12 cellular contexts compared by ENCODE assay signal in the genomic region with DNA sequence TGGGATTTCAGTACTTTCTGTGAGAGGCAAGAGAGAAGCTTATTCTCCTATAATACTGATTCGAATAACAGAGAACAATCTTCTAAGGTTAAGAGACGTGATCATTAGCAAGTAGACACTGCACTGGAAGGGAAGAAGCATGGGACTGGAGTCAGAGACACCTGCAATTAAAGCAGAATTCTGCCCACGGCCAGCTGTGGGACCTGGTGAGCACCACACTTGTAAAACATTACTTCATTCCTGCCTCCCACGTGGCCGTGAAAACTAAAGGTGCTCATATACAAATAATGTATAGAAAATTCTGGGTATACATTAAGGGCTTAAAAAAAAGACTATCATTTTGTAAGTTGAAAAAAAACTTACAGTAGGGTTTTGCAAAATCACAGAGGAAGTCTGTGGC. TPM values are rescaled to one million over a fixed set of nuclear protein-coding genes. Genes with fewer than 3 reads are reported as not detected.
DNase-seq lines count a peak whose midpoint lies in the region; ATAC-seq and TF ChIP-seq lines count a peak whose summit lies in the region.
"Had no signal": no experiment of that assay in that cellular context is flagged by ENCODE, and none has a peak within 500 bp of the region (broad histone marks: within the 10 kb centered on the region; RNA-seq: fewer than 3 reads in every experiment).

No MANE protein-coding gene starts in this region.

- peak overlapping the region; percentile 96 for H3K27ac Mint-ChIP-seq in activated CD8-positive, alpha-beta memory T cell treated with anti-CD3 and anti-CD28 coated beads, Interleukin-2, amount 10 ng/mL, durations not matched to agents 7 days and 5 days
- peak overlapping the region in 1 of 2 donors; percentile 96 for H3K27ac Mint-ChIP-seq in effector memory CD8-positive, alpha-beta T cell

- no peaks in the 10 kb centered on the region for H3K9me2 ChIP-seq in OCI-LY1 (ENCODE audit: low read depth, low read length)

- in situ Hi-C loops in gastrocnemius medialis (cut with MboI; ENCODE audit: low sequenced_read_pairs in 4 of 4), result loop anchor here in 1 of 4 donors (5.0 kb wide), 1 partner anchor 358 kb away; no protein-coding TSS in a partner anchor

- peaks cover 48% of the 10 kb centered on the region for H3K36me3 ChIP-seq in OCI-LY1 (ENCODE audit: insufficient read depth, low read length)
- H3K36me3 ChIP-seq in gastrocnemius medialis, result peaks cover 0 to 48% of the 10 kb centered on the region in 2 donors

- no peaks in the 10 kb centered on the region; the same call in 1 of the 2 replicates for H3F3A ChIP-seq in OCI-LY1 (ENCODE audit: insufficient read depth, low read length)

- H3K27ac ChIP-seq in OCI-LY1 (ENCODE audit: low read depth, low read length, poor library complexity, severe bottlenecking) (no peak overlapping the region), gastrocnemius medialis (peak overlapping the region; percentile 94 to 99 (median 98))

- CTCF ChIA-PET in activated CD8-positive, alpha-beta memory T cell treated with anti-CD3 and anti-CD28 coated beads, Interleukin-2, amount 10 ng/mL, durations not matched to agents 7 days and 5 days (lab: Charles Lee), result interaction anchor here (0.7 to 2.2 kb wide), 5 partner anchors 8 to 361 kb away, joined by 3 to 11 read pairs (median 3); no protein-coding TSS in a partner anchor

- H3K4me3 ChIP-seq in OCI-LY1 (ENCODE audit: low read depth, low read length, poor library complexity, severe bottlenecking), result peak overlapping the region; percentile 82
- peak overlapping the region in 1 of 4 donors; percentile 91 for H3K4me3 ChIP-seq in gastrocnemius medialis
- H3K4me3 ChIP-seq: right atrium auricular region had no signal

- H3K4me3 Mint-ChIP-seq in activated CD8-positive, alpha-beta memory T cell treated with anti-CD3 and anti-CD28 coated beads, Interleukin-2, amount 10 ng/mL, durations not matched to agents 7 days and 5 days, result peak overlapping the region; percentile 93
- peak overlapping the region; percentile 86 to 90 for H3K4me3 Mint-ChIP-seq in effector memory CD8-positive, alpha-beta T cell

- H3K79me2 ChIP-seq in OCI-LY1 (ENCODE audit: insufficient read depth, low read length), result peaks cover 36% of the 10 kb centered on the region

- H4K20me1 ChIP-seq in OCI-LY1 (ENCODE audit: insufficient read depth, low read length), result 0 out of 2 replicates have a peak, but pooled peaks cover 5% of the 10 kb centered on the region

- H3K27me3 ChIP-seq in OCI-LY1 (ENCODE audit: insufficient read depth, low read length), result no peaks in the 10 kb centered on the region
- H3K27me3 ChIP-seq in gastrocnemius medialis, result no peaks in the 10 kb centered on the region
- H3K27me3 ChIP-seq: right atrium auricular region had no signal

- no peaks in the 10 kb centered on the region for H3K9me3 ChIP-seq in OCI-LY1 (ENCODE audit: low read length)
- H3K9me3 ChIP-seq in gastrocnemius medialis, result no peaks in the 10 kb centered on the region
- H3K9me3 ChIP-seq: right atrium auricular region had no signal

- H2AFZ ChIP-seq in OCI-LY1 (ENCODE audit: low read length), result no peak overlapping the region

- H3K27me3 Mint-ChIP-seq in activated CD8-positive, alpha-beta memory T cell treated with anti-CD3 and anti-CD28 coated beads, Interleukin-2, amount 10 ng/mL, durations not matched to agents 7 days and 5 days, result no peaks in the 10 kb centered on the region
- no peaks in the 10 kb centered on the region for H3K27me3 Mint-ChIP-seq in effector memory CD8-positive, alpha-beta T cell

- no peak for DNase-seq in activated CD8-positive, alpha-beta memory T cell treated with anti-CD3 and anti-CD28 coated beads, Interleukin-2, amount 10 ng/mL, durations not matched to agents 7 days and 5 days
- DNase-seq in activated CD8-positive, alpha-beta memory T cell treated with anti-CD3 and anti-CD28 coated beads, Interleukin-2, amount 50 U/mL, for 4 hours, result no peak
- DNase-seq in effector memory CD8-positive, alpha-beta T cell, result no peak
- DNase-seq in gastrocnemius medialis (no peak), HCEC 1CT (no peak), NCI-H2029 (lab: John Stamatoyannopoulos, UW) (no peak), RPMI8226 (no peak)
- DNase-seq: GDM1, NCI-H524, SW 1271 had no signal

- H3K4me2 ChIP-seq in OCI-LY1 (ENCODE audit: low read length), result peak overlapping the region; percentile 96

- H3K4me1 ChIP-seq in OCI-LY1 (ENCODE audit: insufficient read depth, low read length, severe bottlenecking) (peaks cover 39% of the 10 kb centered on the region), gastrocnemius medialis (peaks cover 38% of the 10 kb centered on the region in 2 donors)

- H3K4me1 Mint-ChIP-seq in activated CD8-positive, alpha-beta memory T cell treated with anti-CD3 and anti-CD28 coated beads, Interleukin-2, amount 10 ng/mL, durations not matched to agents 7 days and 5 days, result peaks cover 46% of the 10 kb centered on the region
- H3K4me1 Mint-ChIP-seq in effector memory CD8-positive, alpha-beta T cell (ENCODE audit: low read depth in 2 of 2), result peaks cover 14 to 38% of the 10 kb centered on the region in 2 donors

- H3K9ac ChIP-seq in OCI-LY1 (ENCODE audit: low read length), result peak overlapping the region; percentile 93; the same call in 1 of the 2 replicates

- intact Hi-C loops in gastrocnemius medialis (cut with DNase I; ENCODE audit: low total_unique reads), result loop anchor here (5.0 kb wide), 3 partner anchors 38 to 148 kb away; a partner anchor contains a TSS

- TF ChIP-seq POLR2A in gastrocnemius medialis (IDR thresholded peaks at IDR 0.05), result no peak

- TF ChIP-seq CTCF in OCI-LY1 (IDR thresholded peaks at IDR 0.05; ENCODE audit: low read length) (no peak), gastrocnemius medialis (IDR thresholded peaks at IDR 0.05 in 4 of 5, conservative IDR thresholded peaks at IDR 0.05 in 1 of 5) (no peak)

- ATAC-seq in activated CD8-positive, alpha-beta memory T cell treated with anti-CD3 and anti-CD28 coated beads, Interleukin-2, amount 10 ng/mL, durations not matched to agents 7 days and 5 days, result no peak
- ATAC-seq in effector memory CD8-positive, alpha-beta T cell (replicated peaks), result no peak
- no peak for ATAC-seq in gastrocnemius medialis

- H3K36me3 Mint-ChIP-seq in activated CD8-positive, alpha-beta memory T cell treated with anti-CD3 and anti-CD28 coated beads, Interleukin-2, amount 10 ng/mL, durations not matched to agents 7 days and 5 days, result peaks cover 24% of the 10 kb centered on the region
- H3K36me3 Mint-ChIP-seq in effector memory CD8-positive, alpha-beta T cell (ENCODE audit: insufficient read depth), result peaks cover 70% of the 10 kb centered on the region

- no peaks in the 10 kb centered on the region for H3K9me3 Mint-ChIP-seq in activated CD8-positive, alpha-beta memory T cell treated with anti-CD3 and anti-CD28 coated beads, Interleukin-2, amount 10 ng/mL, durations not matched to agents 7 days and 5 days (ENCODE audit: low read depth)
- no peaks in the 10 kb centered on the region for H3K9me3 Mint-ChIP-seq in effector memory CD8-positive, alpha-beta T cell

RNA-seq across cellular contexts. Expression of a gene that starts 2.0 kb away (rescaled TPM):
- 10 to 100 TPM; 43.2 to 51.6 TPM for total RNA-seq in activated CD8-positive, alpha-beta memory T cell treated with anti-CD3 and anti-CD28 coated beads, Interleukin-2, amount 10 ng/mL, durations not matched to agents 7 days and 5 days
- 100 to 1,000 TPM in 1 of 4 donors, 10 to 100 TPM in 3; 41.5 to 101 (median 51.9) TPM for total RNA-seq in gastrocnemius medialis
